Comparison of ENCODE assay signal across 1 cellular context in genomic region chr1:30754684-30755171, GRCh38.
TF ChIP-seq lines count a peak whose summit lies in the region.

No MANE protein-coding gene starts in this region.

TF ChIP-seq in GM12878, 131 proteins besides CTCF, POLR2A, EP300 and RAD21 (continued from another document and continues in another):
- TF ChIP-seq E2F4 (IDR thresholded peaks at IDR 0.05; ENCODE audit: low read depth, low read length) (no peak), CBFB (IDR thresholded peaks at IDR 0.05; ENCODE audit: low read depth) (peak; percentile 76; the same call in 1 of the 2 replicates), RAD51 (IDR thresholded peaks at IDR 0.05) (peak; percentile 22; the same call in 1 of the 2 replicates), TCF3 (IDR thresholded peaks at IDR 0.05; ENCODE audit: borderline replicate concordance, insufficient read depth, low read depth, low read length) (peak; percentile 99), JUNB (IDR thresholded peaks at IDR 0.05) (peak; percentile 81), ZBED1 (IDR thresholded peaks at IDR 0.05; ENCODE audit: borderline replicate concordance) (peak; percentile 97), ATF3 (IDR thresholded peaks at IDR 0.05; ENCODE audit: borderline replicate concordance, extremely low read depth, low read depth, low read length) (no peak), IRF4 (IDR thresholded peaks at IDR 0.05; ENCODE audit: low read depth, low read length) (peak; percentile 19; the same call in 1 of the 2 replicates), SMAD5 (IDR thresholded peaks at IDR 0.05; ENCODE audit: low read depth) (peak; percentile 31; the same call in 1 of the 2 replicates), PBX3 (IDR thresholded peaks at IDR 0.05; ENCODE audit: insufficient replicate concordance, low read depth, low read length) (peak; percentile 78), RCOR1 (conservative IDR thresholded peaks at IDR 0.05; ENCODE audit: low read depth, low read length) (0 out of 2 replicates have a peak, but pooled peaks have one; percentile 38), IKZF2 (IDR thresholded peaks at IDR 0.05) (peak; percentile 95), TBL1XR1 (IDR thresholded peaks at IDR 0.05; ENCODE audit: low read depth, low read length) (peak; percentile 68; the same call in 1 of the 2 replicates), SIX5 (IDR thresholded peaks at IDR 0.05; ENCODE audit: low read depth, low read length, severe bottlenecking) (no peak), CREM (IDR thresholded peaks at IDR 0.05; ENCODE audit: low read depth) (peak; percentile 95), SMARCA5 (IDR thresholded peaks at IDR 0.05) (0 out of 2 replicates have a peak, but pooled peaks have one; percentile 18), MEF2A (IDR thresholded peaks at IDR 0.05; ENCODE audit: insufficient read depth, low read depth, low read length) (peak; percentile 99), MEF2B (IDR thresholded peaks at IDR 0.05; ENCODE audit: partially characterized antibody, poor library complexity, severe bottlenecking) (peak; percentile 96), MTA2 (IDR thresholded peaks at IDR 0.05; ENCODE audit: low read depth) (peak; percentile 89), SREBF2 (IDR thresholded peaks at IDR 0.05; ENCODE audit: low read length) (no peak), SREBF1 (IDR thresholded peaks at IDR 0.05; ENCODE audit: low read length) (no peak), NR2F1 (conservative IDR thresholded peaks at IDR 0.05) (peak; percentile 79), PAX5 (IDR thresholded peaks at IDR 0.05; ENCODE audit: borderline replicate concordance, low read depth, low read length) (peak; percentile 100), LARP7 (IDR thresholded peaks at IDR 0.05) (0 out of 2 replicates have a peak, but pooled peaks have one; percentile 19), POU2F2 (IDR thresholded peaks at IDR 0.05; ENCODE audit: borderline replicate concordance, low read depth, low read length) (peak; percentile 42; the same call in 2 of the 3 replicates), STAT1 (conservative IDR thresholded peaks at IDR 0.05) (0 out of 2 replicates have a peak, but pooled peaks have one; percentile 10), ZNF687 (IDR thresholded peaks at IDR 0.05) (0 out of 2 replicates have a peak, but pooled peaks have one; percentile 23), RELA (IDR thresholded peaks at IDR 0.05; ENCODE audit: borderline replicate concordance, partially characterized antibody) (peak; percentile 72), ATF7 (IDR thresholded peaks at IDR 0.05; ENCODE audit: low read depth) (peak; percentile 93), HDAC2 (IDR thresholded peaks at IDR 0.05) (no peak), GATAD2B (conservative IDR thresholded peaks at IDR 0.05; ENCODE audit: low read depth) (peak; percentile 73), POLR2AphosphoS5 (IDR thresholded peaks at IDR 0.05; ENCODE audit: low read length) (peak; percentile 71), POLR2AphosphoS2 (IDR thresholded peaks at IDR 0.05; ENCODE audit: low read depth, low read length) (peak; percentile 64; the same call in 1 of the 2 replicates), YY1 (IDR thresholded peaks at IDR 0.05; ENCODE audit: low read depth, low read length) (peak; percentile 51), HDGF (IDR thresholded peaks at IDR 0.05) (no peak), SPI1 (IDR thresholded peaks at IDR 0.05; ENCODE audit: borderline replicate concordance, insufficient read depth, low read depth, low read length) (peak; percentile 61; the same call in 1 of the 2 replicates), MLLT1 (IDR thresholded peaks at IDR 0.05) (0 out of 2 replicates have a peak, but pooled peaks have one; percentile 9), CUX1 (IDR thresholded peaks at IDR 0.05; ENCODE audit: insufficient replicate concordance, low read depth, low read length) (peak; percentile 81), BCL3 (IDR thresholded peaks at IDR 0.05; ENCODE audit: borderline replicate concordance, insufficient read depth, low read depth, low read length, poor library complexity, severe bottlenecking) (peak; percentile 92), PAX8 (IDR thresholded peaks at IDR 0.05) (peak; percentile 88; the same call in 1 of the 2 replicates), PKNOX1 (IDR thresholded peaks at IDR 0.05) (peak; percentile 59), CHD2 (IDR thresholded peaks at IDR 0.05; ENCODE audit: borderline replicate concordance, low read depth, low read length) (peak; percentile 76; the same call in 1 of the 2 replicates), ZNF384 (IDR thresholded peaks at IDR 0.05; ENCODE audit: borderline replicate concordance, low read depth, low read length) (no peak), NRF1 (conservative IDR thresholded peaks at IDR 0.05; ENCODE audit: low read depth, low read length) (no peak), IKZF1 (conservative IDR thresholded peaks at IDR 0.05) (peak; percentile 98), BCL11A (IDR thresholded peaks at IDR 0.05; ENCODE audit: low read depth, low read length) (peak; percentile 94), RELB (IDR thresholded peaks at IDR 0.05; ENCODE audit: low read depth) (peak; percentile 79), CBX5 (IDR thresholded peaks at IDR 0.05; ENCODE audit: low read depth) (no peak), NFYA (IDR thresholded peaks at IDR 0.05; ENCODE audit: borderline replicate concordance, low read depth, low read length) (no peak)
